In the genomic region with DNA sequence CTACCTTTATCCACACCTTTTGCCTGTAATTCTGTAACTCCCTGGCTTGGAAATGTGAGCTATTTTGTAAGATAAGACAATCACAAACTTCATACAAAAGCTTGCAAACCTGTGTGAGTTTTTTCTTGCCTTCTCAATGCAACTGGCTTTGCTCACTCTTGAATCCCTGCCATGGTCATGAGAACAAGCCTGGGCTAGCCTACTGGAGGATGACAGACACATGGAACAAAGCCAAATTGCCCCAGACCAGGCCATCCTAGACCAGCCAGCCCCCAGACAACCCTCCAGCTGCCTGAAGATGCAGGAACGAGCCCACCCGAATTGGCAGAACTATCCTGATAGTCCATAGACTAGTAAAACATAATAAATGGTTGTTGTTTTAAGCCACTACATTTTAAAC, we compare ENCODE assay signal across 12 cellular contexts.
DNase-seq lines count a peak whose midpoint lies in the region; ATAC-seq and TF ChIP-seq lines count a peak whose summit lies in the region.
"Had no signal": no experiment of that assay in that cellular context is flagged by ENCODE, and none has a peak within 500 bp of the region (broad histone marks: within the 10 kb centered on the region; RNA-seq: fewer than 3 reads in every experiment).

No MANE protein-coding gene starts in this region.

- no TSS peak for BruUV-seq in PC-3 (replicated peaks; lab: Mats Ljungman, UMichigan)

- peak overlapping the region; percentile 20 for H4K91ac ChIP-seq in trophoblast cell (ENCODE audit: low read depth, low read length)

- H3K18ac ChIP-seq in trophoblast cell (ENCODE audit: low read length): no peak overlapping the region

- no peak overlapping the region for H4K8ac ChIP-seq in trophoblast cell (ENCODE audit: low read depth, low read length)

- H3K9ac ChIP-seq in trophoblast cell (ENCODE audit: low read length): no peak overlapping the region
- no peak overlapping the region for H3K9ac ChIP-seq in PC-3 (ENCODE audit: low read length)

- CTCF ChIA-PET in PC-3 (lab: Charles Lee): no interaction called here

- H3K27ac ChIP-seq in trophoblast cell (ENCODE audit: low read depth, low read length) (no peak overlapping the region), PC-3 (ENCODE audit: low read length) (no peak overlapping the region)

- ATAC-seq in PC-3: no peak
- ATAC-seq: activated CD8-positive, alpha-beta T cell treated with anti-CD3 and anti-CD28 coated beads, Interleukin-2, amount 10 ng/mL, durations not matched to agents 7 days and 5 days had no signal

- no peaks in the 10 kb centered on the region for H3F3A ChIP-seq in PC-3 (ENCODE audit: low read length, unreplicated experiment)

- H3K4me2 ChIP-seq in trophoblast cell (ENCODE audit: low read length) (no peak overlapping the region), PC-3 (ENCODE audit: low read length) (no peak overlapping the region)

- TF ChIP-seq CTCF in choroid plexus epithelial cell (conservative IDR thresholded peaks at IDR 0.05; ENCODE audit: low read depth, low read length) (no peak), PC-3 (conservative IDR thresholded peaks at IDR 0.05; ENCODE audit: low read depth, low read length) (no peak)

- no peak overlapping the region for H3K4ac ChIP-seq in trophoblast cell (ENCODE audit: low read depth, low read length)

- H3K27me3 ChIP-seq in trophoblast cell (ENCODE audit: insufficient read depth, low read length) (no peaks in the 10 kb centered on the region), PC-3 (ENCODE audit: low read length) (no peaks in the 10 kb centered on the region)

- H3K79me1 ChIP-seq in trophoblast cell (ENCODE audit: low read length): no peaks in the 10 kb centered on the region

- no peak overlapping the region for H3K23ac ChIP-seq in trophoblast cell (ENCODE audit: low read length)

- peak overlapping the region; percentile 67 for H2BK5ac ChIP-seq in trophoblast cell (ENCODE audit: low read depth, low read length, poor library complexity)

- H3K79me2 ChIP-seq in trophoblast cell (ENCODE audit: control insufficient read depth, insufficient read depth, low read length, poor library complexity) (no peaks in the 10 kb centered on the region), PC-3 (ENCODE audit: low read length) (no peaks in the 10 kb centered on the region)

- no CpG with 5 or more reads among the region's 2 CpGs for WGBS in trophoblast cell (ENCODE audit: extremely low coverage, insufficient coverage, insufficient read length)

- H4K20me1 ChIP-seq in PC-3 (ENCODE audit: low read length): no peaks in the 10 kb centered on the region

- POLR2A ChIA-PET in PC-3 (lab: Charles Lee; ENCODE audit: unreplicated experiment): no interaction called here

- no peaks in the 10 kb centered on the region for H3K9me3 ChIP-seq in trophoblast cell (ENCODE audit: insufficient read depth, low read depth, low read length)
- no peaks in the 10 kb centered on the region for H3K9me3 ChIP-seq in PC-3 (ENCODE audit: low read length)

- H3K4me3 ChIP-seq in choroid plexus epithelial cell (ENCODE audit: low read depth, low read length) (no peak overlapping the region), trophoblast cell (ENCODE audit: low read depth, low read length) (no peak overlapping the region), PC-3 (ENCODE audit: low read length) (no peak overlapping the region)

- no peak overlapping the region for H2AFZ ChIP-seq in trophoblast cell (ENCODE audit: insufficient read depth, low read length, poor library complexity)
- no peak overlapping the region for H2AFZ ChIP-seq in PC-3 (ENCODE audit: low read length)

- intact Hi-C loops in PC-3 (cut with micrococcal nuclease): no loop called here

- DNase-seq in GDM1 (lab: John Stamatoyannopoulos, UW): peak; percentile 32
- peak; percentile 84 for DNase-seq in NCI-H345 treated with DMSO at 0.1 percent for 48 hours (lab: John Stamatoyannopoulos, UW; ENCODE audit: unreplicated experiment)
- peak; percentile 2 for DNase-seq in choroid plexus epithelial cell (ENCODE audit: low read depth)
- DNase-seq in trophoblast cell: no peak
- DNase-seq in dedifferentiated amniotic fluid mesenchymal stem cell (ENCODE audit: extremely low spot score): no peak
- DNase-seq in NCI-H2227 treated with DMSO at 0.1 percent for 48 hours (lab: John Stamatoyannopoulos, UW): no peak
- DNase-seq in activated CD4-positive, alpha-beta T cell treated with anti-CD3 and anti-CD28 coated beads for 4 hours: no peak
- DNase-seq in PC-3: no peak
- DNase-seq: activated naive CD4-positive, alpha-beta T cell treated with Interleukin-2 at 50 U/mL for 16 hours; IMR-90; T1000 had no signal

- H3K36me3 ChIP-seq in trophoblast cell (ENCODE audit: control insufficient read depth in 1 of 2, insufficient read depth in 2 of 2, low read length in 2 of 2) (no peaks in the 10 kb centered on the region), PC-3 (ENCODE audit: low read depth, low read length) (no peaks in the 10 kb centered on the region)

- no peak overlapping the region for H4K12ac ChIP-seq in trophoblast cell (ENCODE audit: low read depth, low read length)

- no peaks in the 10 kb centered on the region for H3K9me2 ChIP-seq in PC-3 (replicated peaks; ENCODE audit: low read length)

- no peaks in the 10 kb centered on the region for H3K4me1 ChIP-seq in trophoblast cell (ENCODE audit: control insufficient read depth in 1 of 2, insufficient read depth in 2 of 2, low read length in 2 of 2)
- H3K4me1 ChIP-seq in PC-3 (ENCODE audit: insufficient read depth, low read length): no peaks in the 10 kb centered on the region

- H2BK12ac ChIP-seq in trophoblast cell (ENCODE audit: low read length): peak overlapping the region; percentile 12

- no peak overlapping the region for H2AK5ac ChIP-seq in trophoblast cell (ENCODE audit: low read length)

- no peak overlapping the region for H2BK120ac ChIP-seq in trophoblast cell (ENCODE audit: insufficient read depth, low read length, poor library complexity)

- H3K14ac ChIP-seq in trophoblast cell (ENCODE audit: low read length): no peak overlapping the region

Comparison
In these comparisons a context has a peak if more than half of its experiments do, and no peak if none do; other contexts are left out.
1. DNase-seq: peak in GDM1 (single experiment), NCI-H345 treated with DMSO at 0.1 percent for 48 hours (single experiment) and choroid plexus epithelial cell (single experiment); none in trophoblast cell (0 of 2), dedifferentiated amniotic fluid mesenchymal stem cell (single experiment), NCI-H2227 treated with DMSO at 0.1 percent for 48 hours (single experiment), activated CD4-positive, alpha-beta T cell treated with anti-CD3 and anti-CD28 coated beads for 4 hours (0 of 2) and PC-3 (single experiment).